ENCODE assay signal across 8 cellular contexts in the genomic region with DNA sequence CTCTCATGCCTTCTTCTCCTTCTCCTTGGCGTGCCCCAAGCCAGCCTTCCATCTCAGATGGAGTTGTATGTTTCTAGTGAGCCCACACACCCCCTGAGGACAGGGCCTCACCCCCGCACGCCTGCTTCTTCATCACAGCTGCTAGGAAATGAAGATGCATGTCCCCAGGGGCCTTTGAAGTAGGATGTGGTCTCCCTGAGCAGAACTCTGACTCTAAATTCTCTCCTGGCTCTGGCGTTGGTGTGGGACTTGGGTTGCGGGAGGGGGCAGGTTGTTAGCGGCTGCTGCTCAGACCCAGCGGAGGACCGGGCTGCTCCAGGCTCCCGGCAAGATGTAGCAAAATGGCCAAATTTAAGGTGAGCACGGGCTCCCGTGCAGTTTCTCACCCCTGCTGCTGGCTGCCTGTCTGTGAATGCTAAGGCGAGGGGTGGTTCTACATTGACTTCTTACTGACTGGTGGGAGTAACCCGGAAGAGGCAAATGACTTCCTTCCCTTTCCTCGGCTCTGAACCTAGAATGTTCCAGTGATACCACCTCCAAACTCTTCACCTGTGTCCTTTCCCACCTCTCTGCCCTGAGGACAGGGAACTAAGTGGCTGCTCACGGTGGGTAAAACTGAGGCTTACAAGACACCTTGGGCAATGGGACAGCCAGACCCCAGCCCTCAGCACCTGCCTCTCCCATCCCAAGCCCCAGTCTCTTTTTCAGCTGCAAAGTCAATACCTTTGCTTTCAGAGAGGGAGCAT. TPM values are rescaled to one million over a fixed set of nuclear protein-coding genes. Genes with fewer than 3 reads are reported as not detected.
DNase-seq lines count a peak whose midpoint lies in the region; ATAC-seq and TF ChIP-seq lines count a peak whose summit lies in the region.

No MANE protein-coding gene starts in this region.

- H3K27ac Mint-ChIP-seq in activated CD8-positive, alpha-beta memory T cell treated with anti-CD3 and anti-CD28 coated beads, Interleukin-2, amount 10 ng/mL, durations not matched to agents 7 days and 5 days: peak overlapping the region; percentile 82
- peak overlapping the region; percentile 88 for H3K27ac Mint-ChIP-seq in T-helper 1 cell treated with Interleukin-12 subunit alpha and Interleukin-12 subunit beta and Interleukin-4 antibody, amounts not matched to agents 30 μg/mL and 1 μg/mL, for 36 hours

- H3K36me3 Mint-ChIP-seq in activated CD8-positive, alpha-beta memory T cell treated with anti-CD3 and anti-CD28 coated beads, Interleukin-2, amount 10 ng/mL, durations not matched to agents 7 days and 5 days: peaks cover 4% of the 10 kb centered on the region
- peaks cover 9% of the 10 kb centered on the region for H3K36me3 Mint-ChIP-seq in T-helper 1 cell treated with Interleukin-12 subunit alpha and Interleukin-12 subunit beta and Interleukin-4 antibody, amounts not matched to agents 30 μg/mL and 1 μg/mL, for 36 hours (ENCODE audit: low read depth)

- H3K4me3 ChIP-seq in fibroblast of mammary gland (ENCODE audit: control insufficient read depth, low read depth, low read length): no peak overlapping the region

- no peaks in the 10 kb centered on the region for H3K9me3 Mint-ChIP-seq in activated CD8-positive, alpha-beta memory T cell treated with anti-CD3 and anti-CD28 coated beads, Interleukin-2, amount 10 ng/mL, durations not matched to agents 7 days and 5 days (ENCODE audit: low read depth)
- no peaks in the 10 kb centered on the region for H3K9me3 Mint-ChIP-seq in T-helper 1 cell treated with Interleukin-12 subunit alpha and Interleukin-12 subunit beta and Interleukin-4 antibody, amounts not matched to agents 30 μg/mL and 1 μg/mL, for 36 hours

- H3K27me3 Mint-ChIP-seq in activated CD8-positive, alpha-beta memory T cell treated with anti-CD3 and anti-CD28 coated beads, Interleukin-2, amount 10 ng/mL, durations not matched to agents 7 days and 5 days: no peaks in the 10 kb centered on the region
- H3K27me3 Mint-ChIP-seq in T-helper 1 cell treated with Interleukin-12 subunit alpha and Interleukin-12 subunit beta and Interleukin-4 antibody, amounts not matched to agents 30 μg/mL and 1 μg/mL, for 36 hours (ENCODE audit: low read depth): no peaks in the 10 kb centered on the region

- peak overlapping the region; percentile 51 for H3K4me3 Mint-ChIP-seq in activated CD8-positive, alpha-beta memory T cell treated with anti-CD3 and anti-CD28 coated beads, Interleukin-2, amount 10 ng/mL, durations not matched to agents 7 days and 5 days
- H3K4me3 Mint-ChIP-seq in T-helper 1 cell treated with Interleukin-12 subunit alpha and Interleukin-12 subunit beta and Interleukin-4 antibody, amounts not matched to agents 30 μg/mL and 1 μg/mL, for 36 hours: peak overlapping the region; percentile 73

- peaks cover 24% of the 10 kb centered on the region for H3K4me1 Mint-ChIP-seq in activated CD8-positive, alpha-beta memory T cell treated with anti-CD3 and anti-CD28 coated beads, Interleukin-2, amount 10 ng/mL, durations not matched to agents 7 days and 5 days
- H3K4me1 Mint-ChIP-seq in T-helper 1 cell treated with Interleukin-12 subunit alpha and Interleukin-12 subunit beta and Interleukin-4 antibody, amounts not matched to agents 30 μg/mL and 1 μg/mL, for 36 hours (ENCODE audit: low read depth): peaks cover 32% of the 10 kb centered on the region

- peak; percentile 56 for DNase-seq in activated CD8-positive, alpha-beta memory T cell treated with anti-CD3 and anti-CD28 coated beads, Interleukin-2, amount 10 ng/mL, durations not matched to agents 7 days and 5 days
- no peak for DNase-seq in activated CD8-positive, alpha-beta memory T cell treated with anti-CD3 and anti-CD28 coated beads for 24 hours
- DNase-seq in fibroblast of mammary gland (ENCODE audit: low read depth): peak; percentile 81
- DNase-seq in substantia nigra (lab: John Stamatoyannopoulos, UW): peak in 2 of 49 donors; percentile 44 to 45
- DNase-seq in UCSD-AML1 (lab: John Stamatoyannopoulos, UW; ENCODE audit: unreplicated experiment): no peak
- no peak for DNase-seq in COLO829 (ENCODE audit: low spot score)

- no peak for TF ChIP-seq CTCF in fibroblast of mammary gland (conservative IDR thresholded peaks at IDR 0.05; ENCODE audit: control insufficient read depth, insufficient read depth, low read depth, low read length)

- CTCF ChIA-PET in activated CD8-positive, alpha-beta memory T cell treated with anti-CD3 and anti-CD28 coated beads, Interleukin-2, amount 10 ng/mL, durations not matched to agents 7 days and 5 days (lab: Charles Lee): interaction anchor here (1.0 to 1.8 kb wide), 2 partner anchors 8 to 82 kb away, joined by 3 to 4 read pairs; no protein-coding TSS in a partner anchor

- peak; percentile 74 for ATAC-seq in activated CD8-positive, alpha-beta memory T cell treated with anti-CD3 and anti-CD28 coated beads, Interleukin-2, amount 10 ng/mL, durations not matched to agents 7 days and 5 days
- ATAC-seq in GM21723 (IDR thresholded peaks at IDR 0.05; ENCODE audit: unreplicated experiment): no peak

- peak overlapping the region; percentile 90 for H3K27ac ChIP-seq in substantia nigra (ENCODE audit: low read depth, low read length, poor library complexity, severe bottlenecking)

RNA-seq across cellular contexts. Expression of a gene that starts 8.8 kb away (rescaled TPM):
- 10 to 100 TPM; 41.2 to 42.7 TPM for total RNA-seq in activated CD8-positive, alpha-beta memory T cell treated with anti-CD3 and anti-CD28 coated beads, Interleukin-2, amount 10 ng/mL, durations not matched to agents 7 days and 5 days

Comparison
In these comparisons a context has a peak if more than half of its experiments do, and no peak if none do; other contexts are left out.
1. DNase-seq: peak in activated CD8-positive, alpha-beta memory T cell treated with anti-CD3 and anti-CD28 coated beads, Interleukin-2, amount 10 ng/mL, durations not matched to agents 7 days and 5 days (single experiment) and fibroblast of mammary gland (single experiment); none in activated CD8-positive, alpha-beta memory T cell treated with anti-CD3 and anti-CD28 coated beads for 24 hours (single experiment), UCSD-AML1 (single experiment) and COLO829 (single experiment).